In genomic region chr17:4161179-4161559, GRCh38 we compare ENCODE assay signal across 1 cellular context.
TF ChIP-seq lines count a peak whose summit lies in the region.

No MANE protein-coding gene starts in this region.

TF ChIP-seq in GM23338, 12 proteins besides CTCF, POLR2A, EP300 and RAD21 (continued from another document):
- TF ChIP-seq ZNF462 (CRISPR knock-in tag; IDR thresholded peaks at IDR 0.05) (no peak), REST (IDR thresholded peaks at IDR 0.05; ENCODE audit: unreplicated experiment) (no peak), CREB1 (CRISPR knock-in tag; IDR thresholded peaks at IDR 0.05; ENCODE audit: low read depth) (no peak)
